16 cellular contexts compared by ENCODE assay signal in the genomic region with DNA sequence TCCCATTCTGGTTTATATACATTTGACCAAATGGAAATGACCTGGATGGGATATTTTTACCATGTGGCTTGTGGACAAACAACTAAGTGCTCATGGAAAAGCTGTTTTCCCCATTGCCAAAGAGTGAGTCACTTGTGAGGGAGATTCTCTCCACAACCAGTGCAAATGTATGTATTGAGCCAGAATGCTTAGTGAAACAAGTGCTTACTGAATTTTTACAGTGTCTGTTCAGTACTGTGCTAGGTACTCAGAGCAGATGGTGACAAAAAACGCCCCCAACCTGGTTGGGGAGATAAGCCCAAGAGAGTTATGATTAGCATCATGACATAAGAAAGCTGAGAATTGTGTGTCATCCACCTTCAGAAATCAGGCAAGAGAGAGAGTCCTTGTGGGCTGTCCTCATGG. TPM values are rescaled to one million over a fixed set of nuclear protein-coding genes. Genes with fewer than 3 reads are reported as not detected.
A peak's percentile ranks its signal among the peaks of the same experiment; 100 is the strongest.
DNase-seq lines count a peak whose midpoint lies in the region; TF ChIP-seq lines count a peak whose summit lies in the region.
"Had no signal": no experiment of that assay in that cellular context is flagged by ENCODE, and none has a peak within 500 bp of the region (broad histone marks: within the 10 kb centered on the region; RNA-seq: fewer than 3 reads in every experiment).

No MANE protein-coding gene starts in this region.

- H3K4me1 Mint-ChIP-seq in activated CD4-positive, alpha-beta T cell treated with anti-CD3 and anti-CD28 coated beads, Interleukin-2, amount 10 ng/mL, durations not matched to agents 24 days and 14 days, result peaks cover 26% of the 10 kb centered on the region

- TF ChIP-seq CTCF in right atrium auricular region (IDR thresholded peaks at IDR 0.05), result no peak

- no peaks in the 10 kb centered on the region for H3K36me3 Mint-ChIP-seq in activated CD4-positive, alpha-beta T cell treated with anti-CD3 and anti-CD28 coated beads, Interleukin-2, amount 10 ng/mL, durations not matched to agents 24 days and 14 days (ENCODE audit: low read depth)

- no peak overlapping the region for H3K27ac ChIP-seq in BLaER1 treated with 17β-estradiol and CSF1 and Interleukin-3, amounts not matched to agents 10 nM and 100 nM
- H3K27ac ChIP-seq in epithelial cell of prostate (peak overlapping the region; percentile 35), right atrium auricular region (no peak overlapping the region)

- no peaks in the 10 kb centered on the region for H3K9me3 Mint-ChIP-seq in activated CD4-positive, alpha-beta T cell treated with anti-CD3 and anti-CD28 coated beads, Interleukin-2, amount 10 ng/mL, durations not matched to agents 24 days and 14 days
- H3K9me3 Mint-ChIP-seq: immature natural killer cell had no signal

- H4K20me1 ChIP-seq in BLaER1 treated with 17β-estradiol and CSF1 and Interleukin-3, amounts not matched to agents 10 nM and 100 nM, result peaks cover 0 to 50% (median 18%) of the 10 kb centered on the region in 11 experiments; a peak in 11 of 22 replicates

- intact Hi-C loops in activated CD4-positive, alpha-beta T cell treated with anti-CD3 and anti-CD28 coated beads, Interleukin-2, amount 10 ng/mL, durations not matched to agents 24 days and 14 days (cut with micrococcal nuclease), result no loop called here

- no peaks in the 10 kb centered on the region for H3K9me3 ChIP-seq in BLaER1 treated with 17β-estradiol and CSF1 and Interleukin-3, amounts not matched to agents 10 nM and 100 nM (replicated peaks in 1 of 11)
- no peaks in the 10 kb centered on the region for H3K9me3 ChIP-seq in right atrium auricular region

- no peak overlapping the region for H3K27ac Mint-ChIP-seq in activated CD4-positive, alpha-beta T cell treated with anti-CD3 and anti-CD28 coated beads, Interleukin-2, amount 10 ng/mL, durations not matched to agents 24 days and 14 days

- H3K36me3 ChIP-seq in BLaER1 treated with 17β-estradiol and CSF1 and Interleukin-3, amounts not matched to agents 10 nM and 100 nM, result peaks cover 0 to 11% (median 0%) of the 10 kb centered on the region in 11 experiments; a peak in 6 of 22 replicates
- no peaks in the 10 kb centered on the region for H3K36me3 ChIP-seq in right atrium auricular region

- peak overlapping the region in 10 of 11 experiments; percentile 7 to 96 (median 90); a peak in 13 of 22 replicates for H3K4me2 ChIP-seq in BLaER1 treated with 17β-estradiol and CSF1 and Interleukin-3, amounts not matched to agents 10 nM and 100 nM

- H3K4me1 ChIP-seq in BLaER1 treated with 17β-estradiol and CSF1 and Interleukin-3, amounts not matched to agents 10 nM and 100 nM, result peaks cover 14 to 25% (median 22%) of the 10 kb centered on the region in 10 experiments
- H3K4me1 ChIP-seq in right atrium auricular region, result peaks cover 0 to 30% of the 10 kb centered on the region in 2 donors

- no peaks in the 10 kb centered on the region for H3K27me3 Mint-ChIP-seq in activated CD4-positive, alpha-beta T cell treated with anti-CD3 and anti-CD28 coated beads, Interleukin-2, amount 10 ng/mL, durations not matched to agents 24 days and 14 days

- 0 out of 22 replicates have a peak overlapping the region, but pooled peaks of 2 of the 11 experiments have one; percentile 10 to 19 for H3K9ac ChIP-seq in BLaER1 treated with 17β-estradiol and CSF1 and Interleukin-3, amounts not matched to agents 10 nM and 100 nM

- H3K4me3 ChIP-seq in BLaER1 treated with 17β-estradiol and CSF1 and Interleukin-3, amounts not matched to agents 10 nM and 100 nM, result no peak overlapping the region
- no peak overlapping the region for H3K4me3 ChIP-seq in right atrium auricular region

- peak; percentile 53 for DNase-seq in OCI-M1 (lab: John Stamatoyannopoulos, UW)
- peak; percentile 29 for DNase-seq in epithelial cell of prostate (ENCODE audit: low read depth, low spot score)
- DNase-seq in occipital lobe (lab: John Stamatoyannopoulos, UW), result peak; percentile 24
- no peak for DNase-seq in right atrium auricular region (ENCODE audit: low spot score)
- DNase-seq in MV-4-11 (lab: John Stamatoyannopoulos, UW), result no peak
- DNase-seq in T-helper 2 cell, result no peak
- no peak for DNase-seq in activated CD4-positive, alpha-beta T cell treated with anti-CD3 and anti-CD28 coated beads, Interleukin-2, amount 10 ng/mL, durations not matched to agents 24 days and 14 days
- DNase-seq: activated T-cell treated with anti-CD3 and anti-CD28 coated beads, Interleukin-2, amount 50 U/mL, for 48 hours; cortex of kidney; DMS79; H7; immature natural killer cell; NCI-H69 had no signal

- H3K27me3 ChIP-seq in BLaER1 treated with 17β-estradiol and CSF1 and Interleukin-3, amounts not matched to agents 10 nM and 100 nM, result no peaks in the 10 kb centered on the region
- no peaks in the 10 kb centered on the region for H3K27me3 ChIP-seq in right atrium auricular region

- no peak overlapping the region for H3K4me3 Mint-ChIP-seq in activated CD4-positive, alpha-beta T cell treated with anti-CD3 and anti-CD28 coated beads, Interleukin-2, amount 10 ng/mL, durations not matched to agents 24 days and 14 days

RNA-seq across cellular contexts. Expression of a gene that starts 2.3 kb away (rescaled TPM):
- total RNA-seq in occipital lobe, result 54.6 TPM
- total RNA-seq in right atrium auricular region, result 100 to 1,000 TPM; 165 to 247 TPM
- 47.4 and 47.8 TPM in 2 replicates for total RNA-seq in activated CD4-positive, alpha-beta T cell treated with anti-CD3 and anti-CD28 coated beads, Interleukin-2, amount 10 ng/mL, durations not matched to agents 24 days and 14 days

RNA-seq across cellular contexts. Expression of a gene that starts 2.8 kb away (rescaled TPM):
- total RNA-seq in occipital lobe (0.78 TPM), right atrium auricular region (not detected)
- not detected in 2 replicates for total RNA-seq in activated CD4-positive, alpha-beta T cell treated with anti-CD3 and anti-CD28 coated beads, Interleukin-2, amount 10 ng/mL, durations not matched to agents 24 days and 14 days
- total RNA-seq: sciatic nerve; T-helper 1 cell treated with Interleukin-12 subunit alpha and Interleukin-12 subunit beta and Interleukin-4 antibody, amounts not matched to agents 30 ng/mL and 1 ng/mL, for 36 hours had no signal

Comparison
In these comparisons a context has a peak if more than half of its experiments do, and no peak if none do; other contexts are left out.
1. DNase-seq: peak in OCI-M1 (single experiment), epithelial cell of prostate (single experiment) and occipital lobe (single experiment); none in right atrium auricular region (single experiment), MV-4-11 (single experiment), T-helper 2 cell (0 of 5) and activated CD4-positive, alpha-beta T cell treated with anti-CD3 and anti-CD28 coated beads, Interleukin-2, amount 10 ng/mL, durations not matched to agents 24 days and 14 days (single experiment).